8 cellular contexts compared by ENCODE assay signal in genomic region chr14:83197271-83197670, GRCh38.
"Had no signal": no experiment of that assay in that cellular context is flagged by ENCODE, and none has a peak within 500 bp of the region (broad histone marks: within the 10 kb centered on the region; RNA-seq: fewer than 3 reads in every experiment).

No MANE protein-coding gene starts in this region.

- H3K9ac ChIP-seq: GM23248 had no signal

- DNase-seq: GM23248, GOT3, H9, HCEC 1CT, IMR-90 had no signal

- H3K27ac ChIP-seq: GM23248 had no signal

- ATAC-seq: K562 had no signal

- FAIRE-seq: H54, HTR-8/SVneo, K562 had no signal

- H2AFZ ChIP-seq: GM23248 had no signal

- H3K4me3 ChIP-seq: GM23248, K562 had no signal
